8 cellular contexts compared by ENCODE assay signal in genomic region chr2:73176881-73177644, GRCh38. TPM values are rescaled to one million over a fixed set of nuclear protein-coding genes. Genes with fewer than 3 reads are reported as not detected.
DNase-seq lines count a peak whose midpoint lies in the region; ATAC-seq and TF ChIP-seq lines count a peak whose summit lies in the region.

No MANE protein-coding gene starts in this region.

- TF ChIP-seq CTCF in H9 (conservative IDR thresholded peaks at IDR 0.05) = peak; percentile 98
- TF ChIP-seq CTCF in Loucy (conservative IDR thresholded peaks at IDR 0.05; ENCODE audit: low read length) = peak; percentile 96
- TF ChIP-seq CTCF in gastroesophageal sphincter (IDR thresholded peaks at IDR 0.05) = peak in 3 of 4 experiments; percentile 98 to 100 (median 99)
- peak; percentile 94 for TF ChIP-seq CTCF in neutrophil (IDR thresholded peaks at IDR 0.05)

- no peak overlapping the region for H2BK20ac ChIP-seq in H9 (ENCODE audit: low read depth, low read length, poor library complexity, severe bottlenecking)

- no peak overlapping the region for H3K56ac ChIP-seq in H9 (ENCODE audit: insufficient read length, low read depth, low read length)

- no peak overlapping the region for H2AFZ ChIP-seq in H9 (ENCODE audit: low read length)
- H2AFZ ChIP-seq in Loucy (ENCODE audit: low read length) = peak overlapping the region; percentile 99

- in situ Hi-C loops in G401 (cut with HindIII; ENCODE audit: low sequenced_read_pairs) = no loop called here

- no peaks in the 10 kb centered on the region; a peak in 1 of 5 replicates for H3K9me3 Mint-ChIP-seq in H9

- H3K4me1 ChIP-seq in H9 (ENCODE audit: insufficient read depth, low read length) (peaks cover 4% of the 10 kb centered on the region; the same call in 1 of the 2 replicates), Loucy (ENCODE audit: insufficient read depth, low read length, poor library complexity, severe bottlenecking) (peaks cover 13% of the 10 kb centered on the region), gastroesophageal sphincter (peaks cover 0 to 32% (median 15%) of the 10 kb centered on the region in 3 donors), neutrophil (ENCODE audit: control insufficient read depth in 1 of 2, insufficient read depth in 1 of 2, low read depth in 1 of 2, low read length in 1 of 2) (peaks cover 15 to 27% of the 10 kb centered on the region in 2 experiments), subcutaneous abdominal adipose tissue (ENCODE audit: control insufficient read depth in 5 of 5, insufficient read depth in 5 of 5, low read length in 5 of 5) (peaks cover 0 to 31% (median 25%) of the 10 kb centered on the region in 5 donors)

- H2BK120ac ChIP-seq in H9 (ENCODE audit: low read depth, low read length, poor library complexity, severe bottlenecking) = no peak overlapping the region

- H3K9me3 ChIP-seq in H9 (ENCODE audit: control insufficient read depth, low read depth, low read length) = no peaks in the 10 kb centered on the region
- no peaks in the 10 kb centered on the region for H3K9me3 ChIP-seq in Loucy (ENCODE audit: insufficient read depth, low read depth, low read length)
- H3K9me3 ChIP-seq in gastroesophageal sphincter = no peaks in the 10 kb centered on the region
- no peaks in the 10 kb centered on the region for H3K9me3 ChIP-seq in neutrophil
- no peaks in the 10 kb centered on the region for H3K9me3 ChIP-seq in subcutaneous abdominal adipose tissue (ENCODE audit: control insufficient read depth in 5 of 5, low read length in 5 of 5)

- peaks cover 96% of the 10 kb centered on the region for H3K27me3 Mint-ChIP-seq in H9 (ENCODE audit: low read depth)

- no peaks in the 10 kb centered on the region for H3F3A ChIP-seq in Loucy (ENCODE audit: low read depth)

- DNase-seq in G401 (ENCODE audit: low spot score) (peak; percentile 85), H9 (peak; percentile 87), SHP77 treated with DMSO at 0.1 percent for 48 hours (lab: John Stamatoyannopoulos, UW) (peak; percentile 67)
- peak; percentile 85 for DNase-seq in activated gamma-delta T cell treated with anti-CD3 and anti-CD28 coated beads, Interleukin-2, amount 50 U/mL, for 16 hours (ENCODE audit: low read depth)

- peak overlapping the region in 1 of 3 experiments; percentile 74; a peak in 1 of 7 replicates for H3K27ac Mint-ChIP-seq in H9

- no peaks in the 10 kb centered on the region for H3K36me3 Mint-ChIP-seq in H9 (ENCODE audit: insufficient read depth in 1 of 3, low read depth in 3 of 3)

- H3K4me3 ChIP-seq in Loucy (ENCODE audit: low read length, poor library complexity, severe bottlenecking) = peak overlapping the region; percentile 77
- H3K4me3 ChIP-seq in gastroesophageal sphincter = peak overlapping the region; percentile 63 to 66
- H3K4me3 ChIP-seq in neutrophil (ENCODE audit: low read depth in 1 of 2, low read length in 1 of 2) = peak overlapping the region; percentile 58 to 69
- peak overlapping the region; percentile 60 to 84 (median 72) for H3K4me3 ChIP-seq in subcutaneous abdominal adipose tissue (ENCODE audit: low read depth in 1 of 5, low read length in 5 of 5)

- H3K9me2 ChIP-seq in Loucy (replicated peaks; ENCODE audit: low read depth, low read length) = no peaks in the 10 kb centered on the region

- no peak overlapping the region for H2AK5ac ChIP-seq in H9 (ENCODE audit: insufficient read length, low read length)

- no peak for TF ChIP-seq EP300 in gastroesophageal sphincter (IDR thresholded peaks at IDR 0.05)

- peaks cover 19 to 25% of the 10 kb centered on the region in 2 experiments for H3K4me1 Mint-ChIP-seq in H9

- no peak overlapping the region for H3K18ac ChIP-seq in H9 (ENCODE audit: insufficient read length, low read depth, low read length)

- H3K79me2 ChIP-seq in H9 (ENCODE audit: insufficient read depth, low read length) = no peaks in the 10 kb centered on the region
- H3K79me2 ChIP-seq in Loucy (ENCODE audit: insufficient read depth, low read length) = no peaks in the 10 kb centered on the region

- peak overlapping the region; percentile 24 for H3K9ac ChIP-seq in H9 (ENCODE audit: extremely low read depth, insufficient read length, low read length)
- H3K9ac ChIP-seq in Loucy (ENCODE audit: low read depth, low read length, poor library complexity, severe bottlenecking) = peak overlapping the region; percentile 71
- peak overlapping the region; percentile 31 to 81 (median 77) for H3K9ac ChIP-seq in subcutaneous abdominal adipose tissue (ENCODE audit: low read length in 5 of 5)

- peaks cover 24% of the 10 kb centered on the region for H3K23me2 ChIP-seq in H9 (ENCODE audit: insufficient read length, low read depth, low read length, poor library complexity, severe bottlenecking)

- no peak for TF ChIP-seq POLR2A in gastroesophageal sphincter (IDR thresholded peaks at IDR 0.05)

- no peak overlapping the region for H4K91ac ChIP-seq in H9 (ENCODE audit: insufficient read length, low read depth, low read length)

- no peak overlapping the region for H3K23ac ChIP-seq in H9 (ENCODE audit: insufficient read length, low read depth, low read length)

- no peak overlapping the region for H3T11ph ChIP-seq in H9 (ENCODE audit: low read length)

- H3K4ac ChIP-seq in H9 (ENCODE audit: low read depth, low read length) = no peak overlapping the region

- H3K4me3 Mint-ChIP-seq in H9 = peak overlapping the region; percentile 72 to 92

- H3K14ac ChIP-seq in H9 (ENCODE audit: insufficient read depth, low read length) = no peak overlapping the region

- no peak overlapping the region for H2BK15ac ChIP-seq in H9 (ENCODE audit: low read depth, low read length)

- H3K27me3 ChIP-seq in H9 (ENCODE audit: insufficient read depth, low read length) (peaks cover 29% of the 10 kb centered on the region), Loucy (ENCODE audit: insufficient read depth, low read length, poor library complexity, severe bottlenecking) (no peaks in the 10 kb centered on the region), gastroesophageal sphincter (peaks cover 74% of the 10 kb centered on the region), neutrophil (peaks cover 93% of the 10 kb centered on the region), subcutaneous abdominal adipose tissue (ENCODE audit: control insufficient read depth in 5 of 5, insufficient read depth in 4 of 5, low read length in 5 of 5) (peaks cover 0 to 14% (median 6%) of the 10 kb centered on the region in 5 donors)

- H2BK5ac ChIP-seq in H9 (ENCODE audit: insufficient read length, low read length) = no peak overlapping the region

- H3K36me3 ChIP-seq in Loucy (ENCODE audit: insufficient read depth, low read length) (no peaks in the 10 kb centered on the region), gastroesophageal sphincter (no peaks in the 10 kb centered on the region), neutrophil (no peaks in the 10 kb centered on the region), subcutaneous abdominal adipose tissue (ENCODE audit: control insufficient read depth in 5 of 5, insufficient read depth in 5 of 5, low read length in 5 of 5) (no peaks in the 10 kb centered on the region)

- H4K8ac ChIP-seq in H9 (replicated peaks; ENCODE audit: insufficient read length, low read depth, low read length) = no peak overlapping the region

- no peak overlapping the region for H4K5ac ChIP-seq in H9 (ENCODE audit: insufficient read length, low read depth, low read length)

- peak overlapping the region; percentile 69 for H3K4me2 ChIP-seq in H9 (ENCODE audit: insufficient read depth, insufficient read length, low read length)
- H3K4me2 ChIP-seq in Loucy (ENCODE audit: low read depth, low read length, poor library complexity, severe bottlenecking) = peak overlapping the region; percentile 90

- peak; percentile 92 for ATAC-seq in gastroesophageal sphincter

- WGBS in H9 (ENCODE audit: extremely low coverage, insufficient read length, low lambda C conversion rate) = no CpG with 5 or more reads among the region's 56 CpGs
- 0% methylated on average over 14 of the region's 56 CpGs; no CpG with 5 or more reads in 1 of the 2 donors for WGBS in gastroesophageal sphincter (ENCODE audit: low coverage in 1 of 2), 2 donors

- no peaks in the 10 kb centered on the region for H3K79me1 ChIP-seq in H9 (ENCODE audit: insufficient read depth, low read depth, low read length, poor library complexity, severe bottlenecking)

- no peak overlapping the region for H2BK12ac ChIP-seq in H9 (ENCODE audit: insufficient read length, low read depth, low read length)

- H3K27ac ChIP-seq in H9 (ENCODE audit: insufficient read length, low read depth, low read length) = no peak overlapping the region
- H3K27ac ChIP-seq in gastroesophageal sphincter = peak overlapping the region; percentile 41 to 83 (median 76)
- no peak overlapping the region for H3K27ac ChIP-seq in neutrophil
- peak overlapping the region; percentile 85 for H3K27ac ChIP-seq in subcutaneous abdominal adipose tissue (ENCODE audit: low read depth, low read length)

- H4K20me1 ChIP-seq in H9 (ENCODE audit: control insufficient read depth, insufficient read depth, insufficient read length) (no peaks in the 10 kb centered on the region), Loucy (ENCODE audit: insufficient read depth, low read length, poor library complexity, severe bottlenecking) (no peaks in the 10 kb centered on the region)

RNA-seq across cellular contexts. Expression of gene NOTO, which starts 25.3 kb away (rescaled TPM):
- not detected in 2 replicates for total RNA-seq in G401 (2014; rRNA removed; shearing (Covaris generic))
- total RNA-seq in H9 (2021) = 0.55 and 0.66 TPM in 2 replicates
- total RNA-seq in gastroesophageal sphincter = not detected

RNA-seq across cellular contexts. Expression of gene SMYD5, which starts 37.0 kb away (rescaled TPM):
- total RNA-seq in G401 (2014; rRNA removed; shearing (Covaris generic)) = 40.0 and 40.5 TPM in 2 replicates
- 41.7 and 45.2 TPM in 2 replicates for total RNA-seq in H9 (2021)
- total RNA-seq in gastroesophageal sphincter = 10 to 100 TPM; 10.6 to 21.0 (median 15.5) TPM

RNA-seq across cellular contexts. Expression of gene PRADC1, which starts 56.0 kb away (rescaled TPM):
- 21.9 and 33.7 TPM in 2 replicates for total RNA-seq in G401 (2014; rRNA removed; shearing (Covaris generic))
- 9.6 and 11.1 TPM in 2 replicates for total RNA-seq in H9 (2021)
- total RNA-seq in gastroesophageal sphincter = 10 to 100 TPM; 21.7 to 37.5 (median 30.2) TPM

RNA-seq across cellular contexts. Expression of gene CCT7, which starts 57.0 kb away (rescaled TPM):
- 797 and 982 TPM in 2 replicates for total RNA-seq in G401 (2014; rRNA removed; shearing (Covaris generic))
- 500 and 529 TPM in 2 replicates for total RNA-seq in H9 (2021)
- total RNA-seq in gastroesophageal sphincter = 100 to 1,000 TPM; 221 to 258 (median 240) TPM

Comparison
In these comparisons a context has a peak if more than half of its experiments do, and no peak if none do; other contexts are left out.
1. H3K27ac ChIP-seq: peak in gastroesophageal sphincter (4 of 4) and subcutaneous abdominal adipose tissue (single experiment); none in H9 (single experiment) and neutrophil (single experiment).
2. H3K9ac ChIP-seq: peak in every context shown above with its lines; median percentile 77 in subcutaneous abdominal adipose tissue; 71 in Loucy; 24 in H9.
3. Peak in every context shown above with its lines, with median percentiles within 50 percentile points of each other: DNase-seq, CTCF ChIP-seq and H3K4me3 ChIP-seq.